Comparison of ENCODE assay signal across 9 cellular contexts in genomic region chr11:57656936-57657289, GRCh38. TPM values are rescaled to one million over a fixed set of nuclear protein-coding genes. Genes with fewer than 3 reads are reported as not detected.
A peak's percentile ranks its signal among the peaks of the same experiment; 100 is the strongest.
DNase-seq lines count a peak whose midpoint lies in the region; ATAC-seq and TF ChIP-seq lines count a peak whose summit lies in the region.
"Had no signal": no experiment of that assay in that cellular context is flagged by ENCODE, and none has a peak within 500 bp of the region (broad histone marks: within the 10 kb centered on the region; RNA-seq: fewer than 3 reads in every experiment).

No MANE protein-coding gene starts in this region.

- H3K9me3 ChIP-seq in adrenal gland (replicated peaks in 1 of 3) = no peaks in the 10 kb centered on the region

- no peaks in the 10 kb centered on the region for H3K9me3 Mint-ChIP-seq in activated CD4-positive, alpha-beta T cell treated with anti-CD3 and anti-CD28 coated beads for 36 hours (ENCODE audit: low read depth)

- no peak for DNase-seq in activated CD4-positive, alpha-beta T cell treated with anti-CD3 and anti-CD28 coated beads for 36 hours
- DNase-seq in activated CD4-positive, alpha-beta T cell treated with anti-CD3 and anti-CD28 coated beads for 1 hour = no peak
- DNase-seq in adrenal gland (no peak), DMS79 (lab: John Stamatoyannopoulos, UW) (no peak), NCI-H2171 treated with DMSO at 0.1 percent for 48 hours (lab: John Stamatoyannopoulos, UW) (no peak)

- WGBS in adrenal gland, 4 donors = 7 to 11% (median 9%) methylated on average over 4 of the region's 4 CpGs

- no peak for TF ChIP-seq CTCF in adrenal gland (IDR thresholded peaks at IDR 0.05)

- ATAC-seq in activated CD4-positive, alpha-beta T cell treated with anti-CD3 and anti-CD28 coated beads for 36 hours = no peak
- ATAC-seq in HG03139 (IDR thresholded peaks at IDR 0.05; ENCODE audit: unreplicated experiment) = no peak

- POLR2A ChIA-PET in activated CD4-positive, alpha-beta T cell treated with anti-CD3 and anti-CD28 coated beads for 36 hours (lab: Charles Lee) = no interaction called here

- H3K4me1 ChIP-seq in adrenal gland (replicated peaks in 1 of 2) = peaks cover 8 to 19% of the 10 kb centered on the region in 2 donors

- peak overlapping the region; percentile 83 for H3K4me3 Mint-ChIP-seq in activated CD4-positive, alpha-beta T cell treated with anti-CD3 and anti-CD28 coated beads for 36 hours

- H3K27ac ChIP-seq in adrenal gland (peak overlapping the region; percentile 41 to 89 (median 77)), layer of hippocampus (ENCODE audit: low read depth, low read length) (peak overlapping the region; percentile 95), temporal lobe (ENCODE audit: low read depth, low read length) (peak overlapping the region; percentile 82)

- H3K36me3 ChIP-seq in adrenal gland (replicated peaks in 1 of 2) = peaks cover 0 to 27% of the 10 kb centered on the region in 2 donors

- H3K4me1 Mint-ChIP-seq in activated CD4-positive, alpha-beta T cell treated with anti-CD3 and anti-CD28 coated beads for 36 hours = peaks cover 27% of the 10 kb centered on the region

- TF ChIP-seq POLR2A in adrenal gland (IDR thresholded peaks at IDR 0.05) = no peak

- peaks cover 20% of the 10 kb centered on the region for H3K36me3 Mint-ChIP-seq in activated CD4-positive, alpha-beta T cell treated with anti-CD3 and anti-CD28 coated beads for 36 hours (ENCODE audit: low read depth)

- intact Hi-C loops in activated CD4-positive, alpha-beta T cell treated with anti-CD3 and anti-CD28 coated beads for 36 hours (cut with DNase I, micrococcal nuclease) = loop anchor here (1.0 to 5.0 kb wide), 9 partner anchors 10 to 922 kb away; partner anchors contain the start of genes MED19 (in 2 of the 2), SELENOH (in 2 of the 2), TIMM10 (in 2 of the 2) and TMX2 (in 2 of the 2)
- intact Hi-C loops in adrenal gland (cut with DNase I) = no loop called here

- H3K27me3 ChIP-seq in adrenal gland (no peaks in the 10 kb centered on the region), layer of hippocampus (ENCODE audit: control insufficient read depth, insufficient read depth, low read length) (no peaks in the 10 kb centered on the region)

- H3K4me3 ChIP-seq in adrenal gland = peak overlapping the region in 2 of 4 donors; percentile 30 to 73

- peak overlapping the region; percentile 72 for H3K27ac Mint-ChIP-seq in activated CD4-positive, alpha-beta T cell treated with anti-CD3 and anti-CD28 coated beads for 36 hours

- CTCF ChIA-PET in activated CD4-positive, alpha-beta T cell treated with anti-CD3 and anti-CD28 coated beads for 36 hours (lab: Charles Lee) = interaction anchor here (0.7 to 3.0 kb wide), 3 partner anchors 17 to 311 kb away, joined by 3 to 9 read pairs (median 5); partner anchors contain the start of gene SELENOH

- H3K27me3 Mint-ChIP-seq in activated CD4-positive, alpha-beta T cell treated with anti-CD3 and anti-CD28 coated beads for 36 hours = no peaks in the 10 kb centered on the region

RNA-seq across cellular contexts. Expression of gene CLP1, which starts 0.6 kb away (rescaled TPM):
- 10 to 100 TPM; 11.9 to 15.9 TPM for total RNA-seq in activated CD4-positive, alpha-beta T cell treated with anti-CD3 and anti-CD28 coated beads for 36 hours
- total RNA-seq in adrenal gland = 10 to 100 TPM in 7 of 8 donors, 1 to 10 TPM in 1; 6.8 to 13.6 (median 12.0) TPM
- 10 to 100 TPM in 1 of 3 donors, 1 to 10 TPM in 2; 5.5 to 10.3 (median 6.5) TPM for polyA plus RNA-seq in adrenal gland
- total RNA-seq in temporal lobe = 9.8 TPM

RNA-seq across cellular contexts. Expression of gene YPEL4, which starts 7.2 kb away (rescaled TPM):
- under 1 TPM; 0.43 to 0.47 TPM for total RNA-seq in activated CD4-positive, alpha-beta T cell treated with anti-CD3 and anti-CD28 coated beads for 36 hours
- 1 to 10 TPM in 6 of 8 donors, under 1 TPM in 2; 0.18 to 4.4 (median 1.8) TPM for total RNA-seq in adrenal gland
- 10 to 100 TPM in 1 of 3 donors, 1 to 10 TPM in 2; 1.6 to 15.7 (median 5.2) TPM for polyA plus RNA-seq in adrenal gland
- total RNA-seq in temporal lobe = 3.7 TPM
- total RNA-seq: dermis blood vessel endothelial cell had no signal

RNA-seq across cellular contexts. Expression of gene ZDHHC5, which starts 11.0 kb away (rescaled TPM):
- total RNA-seq in activated CD4-positive, alpha-beta T cell treated with anti-CD3 and anti-CD28 coated beads for 36 hours = 10 to 100 TPM; 46.2 to 60.0 TPM
- total RNA-seq in adrenal gland (100 to 1,000 TPM in 1 of 8 donors, 10 to 100 TPM in 7; 29.6 to 111 (median 52.5) TPM), temporal lobe (16.0 TPM)
- 10 to 100 TPM; 28.2 to 69.4 (median 34.9) TPM for polyA plus RNA-seq in adrenal gland

RNA-seq across cellular contexts. Expression of gene MED19, which starts 55.1 kb away (rescaled TPM):
- total RNA-seq in activated CD4-positive, alpha-beta T cell treated with anti-CD3 and anti-CD28 coated beads for 36 hours = 10 to 100 TPM in 1 of 2 experiments, 1 to 10 TPM in 1; 8.6 to 10.6 TPM
- total RNA-seq in adrenal gland (10 to 100 TPM; 16.6 to 32.1 (median 21.9) TPM), temporal lobe (24.1 TPM)
- 10 to 100 TPM; 13.7 to 35.7 (median 13.7) TPM for polyA plus RNA-seq in adrenal gland

RNA-seq across cellular contexts. Expression of gene TMX2, which starts 55.5 kb away (rescaled TPM):
- total RNA-seq in activated CD4-positive, alpha-beta T cell treated with anti-CD3 and anti-CD28 coated beads for 36 hours = 10 to 100 TPM; 59.8 to 72.5 TPM
- 100 to 1,000 TPM in 1 of 8 donors, 10 to 100 TPM in 7; 63.0 to 141 (median 91.9) TPM for total RNA-seq in adrenal gland
- 100 to 1,000 TPM in 1 of 3 donors, 10 to 100 TPM in 2; 47.0 to 210 (median 57.4) TPM for polyA plus RNA-seq in adrenal gland
- total RNA-seq in temporal lobe = 38.4 TPM

Comparison
In these comparisons a context has a peak if more than half of its experiments do, and no peak if none do; other contexts are left out.
1. intact Hi-C loops: an anchor here in activated CD4-positive, alpha-beta T cell treated with anti-CD3 and anti-CD28 coated beads for 36 hours (1.0 to 5.0 kb wide); none called in adrenal gland.